In the genomic region with DNA sequence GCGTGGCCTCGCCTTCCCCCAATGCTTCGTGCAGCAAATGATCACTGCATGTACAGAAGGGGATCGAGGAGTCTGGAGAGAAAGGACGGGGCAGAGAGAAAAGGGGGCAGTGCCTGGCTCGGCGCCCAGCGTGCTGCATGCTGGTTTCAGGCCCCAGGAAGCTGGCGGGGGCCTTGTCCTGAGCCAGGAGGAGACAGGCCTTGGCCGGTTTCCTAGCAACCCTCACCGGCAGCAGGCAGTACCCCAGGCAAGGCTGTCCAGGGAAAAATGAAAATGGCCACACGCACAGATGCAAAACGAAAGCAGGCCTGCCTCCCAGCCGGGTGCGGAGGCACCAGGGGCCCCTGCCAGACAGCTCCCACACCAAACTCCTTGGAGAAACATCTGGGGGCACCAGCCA, we compare ENCODE assay signal across 10 cellular contexts.
DNase-seq lines count a peak whose midpoint lies in the region; ATAC-seq and TF ChIP-seq lines count a peak whose summit lies in the region.
"Had no signal": no experiment of that assay in that cellular context is flagged by ENCODE, and none has a peak within 500 bp of the region (broad histone marks: within the 10 kb centered on the region; RNA-seq: fewer than 3 reads in every experiment).

No MANE protein-coding gene starts in this region.

- peak overlapping the region; percentile 55 for H3K27ac ChIP-seq in fibroblast of lung (ENCODE audit: insufficient read depth, low read length)
- H3K27ac ChIP-seq: 22Rv1 had no signal

- peak overlapping the region in 3 of 4 experiments; percentile 22 to 45 (median 34) for H3K4me3 ChIP-seq in fibroblast of lung (replicated peaks in 1 of 4; ENCODE audit: control extremely low read depth in 1 of 4, insufficient read depth in 1 of 4, low read depth in 3 of 4, low read length in 4 of 4)
- H3K4me3 ChIP-seq: MG63 had no signal

- H3K9ac ChIP-seq in fibroblast of lung (ENCODE audit: insufficient read depth, low read length) = peak overlapping the region; percentile 44

- no peaks in the 10 kb centered on the region for H3K36me3 ChIP-seq in fibroblast of lung (ENCODE audit: control insufficient read depth, insufficient read depth, low read length)
- H3K36me3 ChIP-seq: MG63 had no signal

- TF ChIP-seq CTCF in fibroblast of lung (conservative IDR thresholded peaks at IDR 0.05 in 1 of 2, IDR thresholded peaks at IDR 0.05 in 1 of 2; ENCODE audit: low read depth in 1 of 2, low read length in 2 of 2) = no peak

- H2AFZ ChIP-seq in fibroblast of lung (ENCODE audit: low read length) = no peak overlapping the region

- no peaks in the 10 kb centered on the region for H4K20me1 ChIP-seq in fibroblast of lung (ENCODE audit: control insufficient read depth, extremely low read depth, insufficient read depth, low read length)

- peaks cover 5% of the 10 kb centered on the region for H3K4me1 ChIP-seq in fibroblast of lung (ENCODE audit: control insufficient read depth, extremely low read depth, insufficient read depth, low read length)

- H3K79me2 ChIP-seq in fibroblast of lung (ENCODE audit: control insufficient read depth, insufficient read depth, low read length) = peaks cover 29% of the 10 kb centered on the region

- no peaks in the 10 kb centered on the region for H3K27me3 ChIP-seq in fibroblast of lung (ENCODE audit: control insufficient read depth, insufficient read depth, low read length)
- H3K27me3 ChIP-seq: MG63 had no signal

- no peaks in the 10 kb centered on the region for H3K9me3 ChIP-seq in fibroblast of lung (ENCODE audit: control insufficient read depth, insufficient read depth, low read depth, low read length)
- H3K9me3 ChIP-seq: MG63 had no signal

- no peak for TF ChIP-seq POLR2A in erythroblast (IDR thresholded peaks at IDR 0.05; ENCODE audit: low read length)

- H3K4me2 ChIP-seq in fibroblast of lung (ENCODE audit: extremely low read depth, insufficient read depth, low read length) = peak overlapping the region; percentile 94

- peak; percentile 20 for DNase-seq in DMS153 (lab: John Stamatoyannopoulos, UW)
- DNase-seq in DMS153 treated with DMSO at 0.1 percent for 48 hours (lab: John Stamatoyannopoulos, UW; ENCODE audit: unreplicated experiment) = no peak
- peak; percentile 39 to 77 for DNase-seq in SHP77 (lab: John Stamatoyannopoulos, UW)
- DNase-seq in fibroblast of lung (ENCODE audit: low read depth in 2 of 2) = peak; percentile 50 to 72
- DNase-seq in retina = peak; percentile 73
- no peak for DNase-seq in erythroblast (lab: John Stamatoyannopoulos, UW)
- no peak for DNase-seq in stimulated activated naive CD4-positive, alpha-beta T cell (lab: John Stamatoyannopoulos, UW)
- DNase-seq: MG63 had no signal

- no peak for ATAC-seq in GM18907 (IDR thresholded peaks at IDR 0.05; ENCODE audit: unreplicated experiment)

Comparison
In these comparisons a context has a peak if more than half of its experiments do, and no peak if none do; other contexts are left out.
1. DNase-seq: peak in DMS153 (single experiment), SHP77 (2 of 2), fibroblast of lung (2 of 2) and retina (single experiment); none in DMS153 treated with DMSO at 0.1 percent for 48 hours (single experiment), erythroblast (0 of 2) and stimulated activated naive CD4-positive, alpha-beta T cell (0 of 6).